In the genomic region with DNA sequence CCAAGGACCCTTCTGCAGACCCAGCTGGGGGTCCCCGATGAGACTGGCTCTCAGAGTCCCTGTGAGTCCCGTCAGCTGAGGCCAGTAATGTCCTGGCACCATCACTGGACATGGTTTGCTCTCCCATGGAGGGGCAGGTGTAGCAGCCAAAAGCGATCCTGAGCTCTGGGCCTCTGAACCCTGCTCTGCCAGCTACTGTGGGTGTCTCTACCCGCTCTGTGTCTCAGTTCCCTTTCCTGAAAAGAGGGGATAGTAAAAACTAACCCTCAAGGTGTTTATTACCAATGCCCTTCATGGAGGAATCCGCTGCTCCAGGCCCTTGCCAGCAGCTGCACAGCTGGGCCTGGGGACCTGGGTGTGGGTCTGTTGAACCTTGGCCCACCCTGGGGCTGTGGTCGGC, we compare ENCODE assay signal across 1 cellular context.
TF ChIP-seq lines count a peak whose summit lies in the region.

No MANE protein-coding gene starts in this region.

TF ChIP-seq in H1, 55 proteins besides CTCF, POLR2A, EP300 and RAD21:
- TF ChIP-seq, protein P1, sequence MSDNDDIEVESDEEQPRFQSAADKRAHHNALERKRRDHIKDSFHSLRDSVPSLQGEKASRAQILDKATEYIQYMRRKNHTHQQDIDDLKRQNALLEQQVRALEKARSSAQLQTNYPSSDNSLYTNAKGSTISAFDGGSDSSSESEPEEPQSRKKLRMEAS (IDR thresholded peaks at IDR 0.05) = no peak
- TF ChIP-seq HDAC2 (IDR thresholded peaks at IDR 0.05; ENCODE audit: borderline replicate concordance in 1 of 2, low read depth in 2 of 2, low read length in 2 of 2) (no peak), PHF8 (conservative IDR thresholded peaks at IDR 0.05; ENCODE audit: low read depth, low read length) (no peak), BACH1 (IDR thresholded peaks at IDR 0.05; ENCODE audit: low read length) (no peak), GABPA (IDR thresholded peaks at IDR 0.05; ENCODE audit: borderline replicate concordance, insufficient read depth, low read length) (no peak), JUND (IDR thresholded peaks at IDR 0.05; ENCODE audit: low read length) (no peak), NANOG (IDR thresholded peaks at IDR 0.05; ENCODE audit: insufficient read depth, low read depth, low read length, poor library complexity, severe bottlenecking) (no peak)
